8 cellular contexts compared by ENCODE assay signal in the genomic region with DNA sequence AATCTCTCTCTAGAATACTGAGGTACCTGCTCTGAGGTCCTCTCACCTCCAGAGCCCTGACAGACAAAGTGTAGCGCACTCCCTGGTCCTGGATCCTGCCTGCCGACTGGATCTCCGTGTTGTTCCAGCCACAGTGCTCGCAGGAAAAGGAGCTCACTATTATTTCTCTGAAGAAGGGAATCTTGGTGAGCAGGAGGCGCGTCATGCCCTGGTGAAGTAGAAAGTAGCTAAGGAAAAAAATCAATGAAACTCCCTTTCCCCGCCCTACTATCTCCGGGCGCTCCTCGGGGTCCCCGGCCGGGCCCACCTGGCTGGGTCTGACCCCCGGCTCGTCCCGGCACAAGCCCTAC. TPM values are rescaled to one million over a fixed set of nuclear protein-coding genes. Genes with fewer than 3 reads are reported as not detected.
DNase-seq lines count a peak whose midpoint lies in the region; ATAC-seq and TF ChIP-seq lines count a peak whose summit lies in the region.

No MANE protein-coding gene starts in this region.

- peaks cover 6% of the 10 kb centered on the region for H3K36me3 ChIP-seq in smooth muscle cell (ENCODE audit: low read depth)

- peak overlapping the region; percentile 98 for H3K4me2 ChIP-seq in smooth muscle cell

- H3K4me1 ChIP-seq in smooth muscle cell (ENCODE audit: low read depth), result peaks cover 12% of the 10 kb centered on the region

- WGBS in smooth muscle cell (ENCODE audit: low lambda C conversion rate), result 1% methylated on average over 15 of the region's 15 CpGs

- peak overlapping the region; percentile 95 for H2AFZ ChIP-seq in smooth muscle cell (ENCODE audit: low read depth)

- peak overlapping the region; percentile 82 for H3K4me3 Mint-ChIP-seq in activated CD8-positive, alpha-beta memory T cell treated with anti-CD3 and anti-CD28 coated beads, Interleukin-2, amount 10 ng/mL, durations not matched to agents 7 days and 5 days
- H3K4me3 Mint-ChIP-seq in T-helper 17 cell, result peak overlapping the region; percentile 97

- H3K9me3 Mint-ChIP-seq in activated CD8-positive, alpha-beta memory T cell treated with anti-CD3 and anti-CD28 coated beads, Interleukin-2, amount 10 ng/mL, durations not matched to agents 7 days and 5 days (ENCODE audit: low read depth), result no peaks in the 10 kb centered on the region

- H3K4me3 ChIP-seq in smooth muscle cell, result peak overlapping the region; percentile 92

- H3K4me1 Mint-ChIP-seq in activated CD8-positive, alpha-beta memory T cell treated with anti-CD3 and anti-CD28 coated beads, Interleukin-2, amount 10 ng/mL, durations not matched to agents 7 days and 5 days, result peaks cover 59% of the 10 kb centered on the region
- H3K4me1 Mint-ChIP-seq in T-helper 17 cell, result peaks cover 31% of the 10 kb centered on the region

- no peak for TF ChIP-seq CTCF in smooth muscle cell (IDR thresholded peaks at IDR 0.05; ENCODE audit: borderline replicate concordance, insufficient read depth, poor library complexity, severe bottlenecking)

- ATAC-seq in activated CD8-positive, alpha-beta memory T cell treated with anti-CD3 and anti-CD28 coated beads, Interleukin-2, amount 10 ng/mL, durations not matched to agents 7 days and 5 days, result peak; percentile 2
- ATAC-seq in T-helper 17 cell, result peak; percentile 1
- ATAC-seq in GM19455 (IDR thresholded peaks at IDR 0.05; ENCODE audit: unreplicated experiment), result no peak

- peak overlapping the region; percentile 91 for H3K9ac ChIP-seq in smooth muscle cell (ENCODE audit: low read depth)

- CTCF ChIA-PET in activated CD8-positive, alpha-beta memory T cell treated with anti-CD3 and anti-CD28 coated beads, Interleukin-2, amount 10 ng/mL, durations not matched to agents 7 days and 5 days (lab: Charles Lee), result interaction anchor here (0.6 to 9.1 kb wide), 13 partner anchors 9 to 443 kb away, joined by 3 to 187 read pairs (median 5); partner anchors contain the start of genes APOA1, BUD13 and SIK3

- H4K20me1 ChIP-seq in smooth muscle cell (ENCODE audit: low read depth), result no peaks in the 10 kb centered on the region

- peak overlapping the region; percentile 71 for H3K27ac Mint-ChIP-seq in activated CD8-positive, alpha-beta memory T cell treated with anti-CD3 and anti-CD28 coated beads, Interleukin-2, amount 10 ng/mL, durations not matched to agents 7 days and 5 days
- H3K27ac Mint-ChIP-seq in T-helper 17 cell, result peak overlapping the region; percentile 97

- H3K27me3 Mint-ChIP-seq in activated CD8-positive, alpha-beta memory T cell treated with anti-CD3 and anti-CD28 coated beads, Interleukin-2, amount 10 ng/mL, durations not matched to agents 7 days and 5 days, result peaks cover 2% of the 10 kb centered on the region
- no peaks in the 10 kb centered on the region for H3K27me3 Mint-ChIP-seq in T-helper 17 cell

- peaks cover 42% of the 10 kb centered on the region for H3K36me3 Mint-ChIP-seq in activated CD8-positive, alpha-beta memory T cell treated with anti-CD3 and anti-CD28 coated beads, Interleukin-2, amount 10 ng/mL, durations not matched to agents 7 days and 5 days
- H3K36me3 Mint-ChIP-seq in T-helper 17 cell (ENCODE audit: low read depth), result peaks cover 8% of the 10 kb centered on the region

- no peaks in the 10 kb centered on the region for H3K27me3 ChIP-seq in smooth muscle cell (ENCODE audit: low read depth)

- peaks cover 13% of the 10 kb centered on the region for H3K79me2 ChIP-seq in smooth muscle cell (ENCODE audit: low read depth)

- DNase-seq in activated CD8-positive, alpha-beta memory T cell treated with anti-CD3 and anti-CD28 coated beads, Interleukin-2, amount 10 ng/mL, durations not matched to agents 7 days and 5 days, result no peak
- DNase-seq in activated CD8-positive, alpha-beta memory T cell treated with anti-CD3 and anti-CD28 coated beads, Interleukin-2, amount 50 U/mL, for 4 hours, result no peak
- DNase-seq in T-helper 17 cell, result no peak
- DNase-seq in hepatic stellate cell (ENCODE audit: low spot score), result peak; percentile 11
- DNase-seq in smooth muscle cell (lab: John Stamatoyannopoulos, UW; ENCODE audit: unreplicated experiment), result no peak
- DNase-seq in C1 segment of cervical spinal cord (lab: John Stamatoyannopoulos, UW), result no peak
- no peak for DNase-seq in LoVo (ENCODE audit: low spot score)

- H3F3A ChIP-seq in smooth muscle cell (ENCODE audit: low read depth), result no peaks in the 10 kb centered on the region

- H3K9me3 ChIP-seq in T-helper 17 cell (ENCODE audit: control insufficient read depth, low read length, poor library complexity, severe bottlenecking) (no peaks in the 10 kb centered on the region), smooth muscle cell (replicated peaks; ENCODE audit: low read depth) (no peaks in the 10 kb centered on the region)

- peak overlapping the region; percentile 71 for H3K27ac ChIP-seq in smooth muscle cell (ENCODE audit: low read depth)

RNA-seq across cellular contexts. Expression of gene ZPR1, which starts 0.4 kb away (rescaled TPM):
- total RNA-seq in activated CD8-positive, alpha-beta memory T cell treated with anti-CD3 and anti-CD28 coated beads, Interleukin-2, amount 10 ng/mL, durations not matched to agents 7 days and 5 days, result 10 to 100 TPM; 66.6 to 72.1 TPM
- total RNA-seq in T-helper 17 cell (100 to 1,000 TPM in 1 of 2 donors, 10 to 100 TPM in 1; 87.1 to 107 TPM), smooth muscle cell (26.2 and 34.8 TPM in 2 replicates)
- 34.2 and 48.5 TPM in 2 replicates for polyA plus RNA-seq in smooth muscle cell

RNA-seq across cellular contexts. Expression of gene APOA5, which starts 4.3 kb away (rescaled TPM):
- total RNA-seq in activated CD8-positive, alpha-beta memory T cell treated with anti-CD3 and anti-CD28 coated beads, Interleukin-2, amount 10 ng/mL, durations not matched to agents 7 days and 5 days, result not detected
- not detected for total RNA-seq in T-helper 17 cell
- not detected in 2 replicates for total RNA-seq in smooth muscle cell
- not detected in 2 replicates for polyA plus RNA-seq in smooth muscle cell

RNA-seq across cellular contexts. Expression of gene BUD13, which starts 14.6 kb away (rescaled TPM):
- total RNA-seq in activated CD8-positive, alpha-beta memory T cell treated with anti-CD3 and anti-CD28 coated beads, Interleukin-2, amount 10 ng/mL, durations not matched to agents 7 days and 5 days, result 10 to 100 TPM; 35.2 to 40.2 TPM
- total RNA-seq in T-helper 17 cell, result 10 to 100 TPM; 11.5 to 11.8 TPM
- total RNA-seq in smooth muscle cell, result 13.4 and 13.8 TPM in 2 replicates
- 10.9 and 15.7 TPM in 2 replicates for polyA plus RNA-seq in smooth muscle cell

RNA-seq across cellular contexts. Expression of gene APOA4, which starts 35.7 kb away (rescaled TPM):
- not detected for total RNA-seq in activated CD8-positive, alpha-beta memory T cell treated with anti-CD3 and anti-CD28 coated beads, Interleukin-2, amount 10 ng/mL, durations not matched to agents 7 days and 5 days
- not detected for total RNA-seq in T-helper 17 cell
- total RNA-seq in smooth muscle cell, result not detected in 2 replicates
- 0.14 and 0.15 TPM in 2 replicates for polyA plus RNA-seq in smooth muscle cell

RNA-seq across cellular contexts. Expression of gene APOC3, which starts 42.3 kb away (rescaled TPM):
- total RNA-seq in activated CD8-positive, alpha-beta memory T cell treated with anti-CD3 and anti-CD28 coated beads, Interleukin-2, amount 10 ng/mL, durations not matched to agents 7 days and 5 days, result not detected
- total RNA-seq in T-helper 17 cell (not detected), smooth muscle cell (not detected in 2 replicates)
- polyA plus RNA-seq in smooth muscle cell, result 0.54 and 1.1 TPM in 2 replicates
